Comparison of ENCODE assay signal across 8 cellular contexts in genomic region chr18:50194623-50195532, GRCh38. TPM values are rescaled to one million over a fixed set of nuclear protein-coding genes. Genes with fewer than 3 reads are reported as not detected.
DNase-seq lines count a peak whose midpoint lies in the region; ATAC-seq and TF ChIP-seq lines count a peak whose summit lies in the region.

Gene MYO5B, minus strand, starts transcription at chr18:50195147. Its CDS starts 354 bp downstream, at chr18:50194793.

- TF ChIP-seq CTCF in OCI-LY7 (conservative IDR thresholded peaks at IDR 0.05; ENCODE audit: low read length): 0 out of 2 replicates have a peak, but pooled peaks have one; percentile 40
- peak; percentile 36 for TF ChIP-seq CTCF in smooth muscle cell (IDR thresholded peaks at IDR 0.05; ENCODE audit: borderline replicate concordance, insufficient read depth, poor library complexity, severe bottlenecking)

- 2% methylated on average over 71 of the region's 115 CpGs for WGBS in smooth muscle cell (ENCODE audit: low lambda C conversion rate)

- peak; percentile 86 for ATAC-seq in GM19023 (IDR thresholded peaks at IDR 0.05; ENCODE audit: unreplicated experiment)
- ATAC-seq in HG03342 (IDR thresholded peaks at IDR 0.05; ENCODE audit: unreplicated experiment): peak; percentile 73

- no peaks in the 10 kb centered on the region for H3K9me3 ChIP-seq in OCI-LY7 (ENCODE audit: low read length)
- no peaks in the 10 kb centered on the region for H3K9me3 ChIP-seq in smooth muscle cell (replicated peaks; ENCODE audit: low read depth)

- no peaks in the 10 kb centered on the region for H3K36me3 ChIP-seq in OCI-LY7 (ENCODE audit: insufficient read depth, low read length)
- no peaks in the 10 kb centered on the region for H3K36me3 ChIP-seq in smooth muscle cell (ENCODE audit: low read depth)

- H3K4me2 ChIP-seq in OCI-LY7 (ENCODE audit: low read length) (no peak within 1 kb of the TSS), smooth muscle cell (peak within 1 kb of the TSS; percentile 92)

- H3K27ac ChIP-seq in OCI-LY7 (ENCODE audit: low read depth, low read length, poor library complexity, severe bottlenecking) (no peak within 1 kb of the TSS), smooth muscle cell (ENCODE audit: low read depth) (no peak within 1 kb of the TSS)

- no peaks in the 10 kb centered on the region for H4K20me1 ChIP-seq in OCI-LY7 (ENCODE audit: insufficient read depth, low read length)
- no peaks in the 10 kb centered on the region for H4K20me1 ChIP-seq in smooth muscle cell (ENCODE audit: low read depth)

- POLR2A ChIA-PET in OCI-LY7 (lab: Charles Lee): no interaction called here

- H2AFZ ChIP-seq in OCI-LY7 (ENCODE audit: low read length) (no peak within 1 kb of the TSS), smooth muscle cell (ENCODE audit: low read depth) (peak within 1 kb of the TSS; percentile 77)

- CTCF ChIA-PET in OCI-LY7 (lab: Charles Lee; ENCODE audit: unreplicated experiment): no interaction called here

- in situ Hi-C loops in ACHN (cut with HindIII; ENCODE audit: low pct_ligation_motif_present, low pct_unique_long_range_greater_than_20kb, low sequenced_read_pairs): no loop called here

- no TSS peak for BruUV-seq in OCI-LY7 (replicated peaks; lab: Mats Ljungman, UMichigan)

- H3K79me2 ChIP-seq in OCI-LY7 (ENCODE audit: insufficient read depth, low read depth, low read length) (no peaks in the 10 kb centered on the region), smooth muscle cell (ENCODE audit: low read depth) (no peaks in the 10 kb centered on the region)

- DNase-seq in ACHN: peak; percentile 27
- DNase-seq in OCI-LY7 (ENCODE audit: low spot score): peak; percentile 10
- DNase-seq in activated naive CD4-positive, alpha-beta T cell treated with anti-CD3 and anti-CD28 coated beads, Interleukin-2, amount 50 U/mL, for 16 hours: peak; percentile 67
- DNase-seq in smooth muscle cell (lab: John Stamatoyannopoulos, UW; ENCODE audit: unreplicated experiment): no peak
- no peak for DNase-seq in NAMALWA (ENCODE audit: low spot score)

- no peaks in the 10 kb centered on the region for H3K9me2 ChIP-seq in OCI-LY7 (ENCODE audit: insufficient read depth, low read length)

- H3K9ac ChIP-seq in smooth muscle cell (ENCODE audit: low read depth): peak within 1 kb of the TSS; percentile 43

- H3K4me3 ChIP-seq in OCI-LY7 (ENCODE audit: low read depth, low read length, poor library complexity, severe bottlenecking) (no peak within 1 kb of the TSS), iPS-11a (ENCODE audit: low read depth, low read length) (peak within 1 kb of the TSS; percentile 69), smooth muscle cell (peak within 1 kb of the TSS; percentile 69)

- H3F3A ChIP-seq in smooth muscle cell (ENCODE audit: low read depth): no peaks in the 10 kb centered on the region

- H3K4me1 ChIP-seq in OCI-LY7 (ENCODE audit: insufficient read depth, low read length, poor library complexity, severe bottlenecking) (no peaks in the 10 kb centered on the region), smooth muscle cell (ENCODE audit: low read depth) (peaks cover 9% of the 10 kb centered on the region)

- peaks cover 77% of the 10 kb centered on the region for H3K27me3 ChIP-seq in smooth muscle cell (ENCODE audit: low read depth)

- intact Hi-C loops in OCI-LY7 (cut with micrococcal nuclease; ENCODE audit: unreplicated experiment): no loop called here

RNA-seq across cellular contexts. Expression of gene MYO5B, which starts in this region (rescaled TPM):
- not detected in 2 replicates for total RNA-seq in OCI-LY7 (2014; rRNA removed; shearing (Covaris generic))
- total RNA-seq in OCI-LY7 (2022) (not detected in 2 replicates), smooth muscle cell (11.2 and 25.3 TPM in 2 replicates)
- polyA plus RNA-seq in smooth muscle cell: 1.7 and 8.2 TPM in 2 replicates

Comparison
In these comparisons a context has a peak if more than half of its experiments do, and no peak if none do; other contexts are left out.
1. Peak in DNase-seq in OCI-LY7; RNA of the gene not detected or under 1 TPM.
2. DNase-seq: peak in ACHN (single experiment) and activated naive CD4-positive, alpha-beta T cell treated with anti-CD3 and anti-CD28 coated beads, Interleukin-2, amount 50 U/mL, for 16 hours (single experiment); none in smooth muscle cell (single experiment) and NAMALWA (single experiment).